ENCODE assay signal across 8 cellular contexts in genomic region chr17:1764274-1764673, GRCh38. TPM values are rescaled to one million over a fixed set of nuclear protein-coding genes. Genes with fewer than 3 reads are reported as not detected.
DNase-seq lines count a peak whose midpoint lies in the region; ATAC-seq, FAIRE-seq and TF ChIP-seq lines count a peak whose summit lies in the region.

No MANE protein-coding gene starts in this region.

- TF ChIP-seq CTCF in Loucy (conservative IDR thresholded peaks at IDR 0.05; ENCODE audit: low read length) (no peak), H1 (IDR thresholded peaks at IDR 0.05; ENCODE audit: control extremely low read depth in 1 of 3, insufficient read depth in 1 of 3, low read depth in 1 of 3, low read length in 3 of 3) (no peak), neural progenitor cell (IDR thresholded peaks at IDR 0.05) (no peak), thyroid gland (IDR thresholded peaks at IDR 0.05) (no peak)
- no peak for TF ChIP-seq CTCF in activated CD8-positive, alpha-beta T cell treated with anti-CD3 and anti-CD28 coated beads for 36 hours (IDR thresholded peaks at IDR 0.05)

- FAIRE-seq in H1 (lab: Jason Lieb, UNC), result no peak

- H3K4me1 ChIP-seq in Loucy (ENCODE audit: insufficient read depth, low read length, poor library complexity, severe bottlenecking) (peaks cover 4% of the 10 kb centered on the region), H1 (replicated peaks in 1 of 4; ENCODE audit: control insufficient read depth in 3 of 4, insufficient read depth in 4 of 4, low read length in 3 of 4) (peaks cover 0 to 25% (median 21%) of the 10 kb centered on the region in 4 experiments; a peak in 6 of 7 replicates), neural progenitor cell (peaks cover 30% of the 10 kb centered on the region), thyroid gland (peaks cover 0 to 17% of the 10 kb centered on the region in 2 donors)

- H2BK5ac ChIP-seq in H1 (ENCODE audit: low read depth, low read length), result no peak overlapping the region

- CTCF ChIA-PET in activated CD8-positive, alpha-beta T cell treated with anti-CD3 and anti-CD28 coated beads for 36 hours (lab: Charles Lee), result interaction anchor here (1.0 to 1.8 kb wide), 3 partner anchors 9 to 43 kb away, joined by 4 to 8 read pairs (median 5); no protein-coding TSS in a partner anchor
- CTCF ChIA-PET in H1 (lab: Charles Lee; ENCODE audit: partially characterized antibody), result interaction anchor here (0.8 to 1.6 kb wide), 5 partner anchors 10 to 44 kb away, joined by 3 to 7 read pairs (median 3); no protein-coding TSS in a partner anchor

- POLR2A ChIA-PET in activated CD8-positive, alpha-beta T cell treated with anti-CD3 and anti-CD28 coated beads for 36 hours (lab: Charles Lee), result interaction anchor here (3.3 kb wide), 1 partner anchor 32 kb away, joined by 8 read pairs; no protein-coding TSS in a partner anchor
- POLR2A ChIA-PET in H1 (lab: Charles Lee; ENCODE audit: partially characterized antibody), result interaction anchor here (1.0 to 3.7 kb wide), 2 partner anchors 10 to 48 kb away, joined by 4 to 14 read pairs; no protein-coding TSS in a partner anchor

- no peak overlapping the region for H3K27ac ChIP-seq in H1 (ENCODE audit: low read depth, low read length)
- no peak overlapping the region for H3K27ac ChIP-seq in neural progenitor cell
- H3K27ac ChIP-seq in thyroid gland, result peak overlapping the region; percentile 30 to 76 (median 75)

- no peaks in the 10 kb centered on the region for H3K27me3 ChIP-seq in Loucy (ENCODE audit: insufficient read depth, low read length, poor library complexity, severe bottlenecking)
- no peaks in the 10 kb centered on the region; a peak in 2 of 7 replicates for H3K27me3 ChIP-seq in H1 (replicated peaks in 1 of 4; ENCODE audit: control insufficient read depth in 3 of 4, extremely low read depth in 1 of 4, insufficient read depth in 3 of 4, low read length in 3 of 4)
- no peaks in the 10 kb centered on the region for H3K27me3 ChIP-seq in neural progenitor cell
- no peaks in the 10 kb centered on the region for H3K27me3 ChIP-seq in thyroid gland

- TF ChIP-seq EP300 in H1 (IDR thresholded peaks at IDR 0.05; ENCODE audit: borderline replicate concordance in 1 of 2, low read depth in 2 of 2, low read length in 2 of 2), result no peak

- peaks cover 3% of the 10 kb centered on the region for H3K36me3 Mint-ChIP-seq in activated CD8-positive, alpha-beta T cell treated with anti-CD3 and anti-CD28 coated beads for 36 hours (ENCODE audit: low read depth)
- no peaks in the 10 kb centered on the region for H3K36me3 Mint-ChIP-seq in neural progenitor cell

- no peak overlapping the region for H3K56ac ChIP-seq in H1 (replicated peaks; ENCODE audit: insufficient read length, low read depth, low read length)

- H2AFZ ChIP-seq in Loucy (ENCODE audit: low read length), result peak overlapping the region; percentile 19; the same call in 1 of the 2 replicates
- H2AFZ ChIP-seq in H1 (ENCODE audit: low read length), result no peak overlapping the region
- no peak overlapping the region for H2AFZ ChIP-seq in neural progenitor cell (replicated peaks)

- H3K18ac ChIP-seq in H1 (ENCODE audit: extremely low read depth, low read length), result no peak overlapping the region

- H3K9me2 ChIP-seq in Loucy (replicated peaks; ENCODE audit: low read depth, low read length), result no peaks in the 10 kb centered on the region

- peak overlapping the region; percentile 82 for H3K27ac Mint-ChIP-seq in activated CD8-positive, alpha-beta T cell treated with anti-CD3 and anti-CD28 coated beads for 36 hours
- no peak overlapping the region for H3K27ac Mint-ChIP-seq in neural progenitor cell

- H3K9me3 ChIP-seq in Loucy (ENCODE audit: insufficient read depth, low read depth, low read length), result no peaks in the 10 kb centered on the region
- no peaks in the 10 kb centered on the region for H3K9me3 ChIP-seq in H1 (ENCODE audit: insufficient read depth in 2 of 2, low read depth in 1 of 2, low read length in 1 of 2)
- no peaks in the 10 kb centered on the region for H3K9me3 ChIP-seq in neural progenitor cell (ENCODE audit: low read depth)
- H3K9me3 ChIP-seq in thyroid gland, result no peaks in the 10 kb centered on the region

- no peak overlapping the region for H3K23ac ChIP-seq in H1 (ENCODE audit: insufficient read length)

- no peaks in the 10 kb centered on the region for H3F3A ChIP-seq in Loucy (ENCODE audit: low read depth)
- peaks cover 21% of the 10 kb centered on the region for H3F3A ChIP-seq in neural progenitor cell (ENCODE audit: low read depth)

- H3K4me3 Mint-ChIP-seq in activated CD8-positive, alpha-beta T cell treated with anti-CD3 and anti-CD28 coated beads for 36 hours, result peak overlapping the region; percentile 9
- H3K4me3 Mint-ChIP-seq in neural progenitor cell, result no peak overlapping the region

- H3K36me3 ChIP-seq in Loucy (ENCODE audit: insufficient read depth, low read length), result no peaks in the 10 kb centered on the region
- H3K36me3 ChIP-seq in H1 (ENCODE audit: control insufficient read depth in 2 of 4, insufficient read depth in 4 of 4, low read length in 3 of 4), result no peaks in the 10 kb centered on the region
- H3K36me3 ChIP-seq in neural progenitor cell, result no peaks in the 10 kb centered on the region
- no peaks in the 10 kb centered on the region for H3K36me3 ChIP-seq in thyroid gland

- H3K14ac ChIP-seq in H1 (ENCODE audit: insufficient read length), result no peak overlapping the region

- no peak overlapping the region for H2BK15ac ChIP-seq in H1 (ENCODE audit: low read length)

- no peak overlapping the region for H4K91ac ChIP-seq in H1 (replicated peaks; ENCODE audit: insufficient read length, low read length)

- peak overlapping the region; percentile 16 for H4K5ac ChIP-seq in H1 (ENCODE audit: insufficient read length, low read depth, low read length)

- H3K4me2 ChIP-seq in Loucy (ENCODE audit: low read depth, low read length, poor library complexity, severe bottlenecking) (peak overlapping the region; percentile 1), H1 (ENCODE audit: insufficient read depth in 1 of 2, low read depth in 2 of 2, low read length in 2 of 2) (no peak overlapping the region; a peak in 1 of 4 replicates), neural progenitor cell (peak overlapping the region; percentile 75)

- H2BK12ac ChIP-seq in H1 (ENCODE audit: low read depth, low read length), result no peak overlapping the region

- H3K9ac ChIP-seq in Loucy (ENCODE audit: low read depth, low read length, poor library complexity, severe bottlenecking), result peak overlapping the region; percentile 21
- no peak overlapping the region for H3K9ac ChIP-seq in H1 (replicated peaks in 1 of 4; ENCODE audit: extremely low read depth in 1 of 4, low read depth in 3 of 4, low read length in 3 of 4)
- no peak overlapping the region for H3K9ac ChIP-seq in neural progenitor cell

- peaks cover 9% of the 10 kb centered on the region; the same call in 1 of the 2 replicates for H3K23me2 ChIP-seq in H1 (ENCODE audit: low read depth, low read length)

- no peak overlapping the region for H2BK120ac ChIP-seq in H1 (replicated peaks; ENCODE audit: low read depth, low read length)

- ATAC-seq in activated CD8-positive, alpha-beta T cell treated with anti-CD3 and anti-CD28 coated beads for 36 hours, result peak; percentile 81
- ATAC-seq in HG02938 (IDR thresholded peaks at IDR 0.05; ENCODE audit: unreplicated experiment), result no peak

- intact Hi-C loops in activated CD8-positive, alpha-beta T cell treated with anti-CD3 and anti-CD28 coated beads for 36 hours (cut with micrococcal nuclease), result no loop called here
- intact Hi-C loops in thyroid gland (cut with DNase I), result no loop called here

- H4K20me1 ChIP-seq in Loucy (ENCODE audit: insufficient read depth, low read length, poor library complexity, severe bottlenecking) (no peaks in the 10 kb centered on the region), H1 (replicated peaks in 1 of 2; ENCODE audit: control insufficient read depth in 1 of 2, insufficient read depth in 2 of 2, low read length in 2 of 2) (no peaks in the 10 kb centered on the region), neural progenitor cell (ENCODE audit: low read depth) (peaks cover 2% of the 10 kb centered on the region)

- H3K4me3 ChIP-seq in Loucy (ENCODE audit: low read length, poor library complexity, severe bottlenecking) (no peak overlapping the region), H1 (ENCODE audit: extremely low read depth in 1 of 4, insufficient read depth in 2 of 4, low read depth in 3 of 4, low read length in 4 of 4) (no peak overlapping the region), neural progenitor cell (no peak overlapping the region), thyroid gland (replicated peaks in 1 of 3) (peak overlapping the region in 1 of 3 donors; percentile 13)

- H4K8ac ChIP-seq in H1 (ENCODE audit: extremely low read depth, insufficient read depth, low read length), result no peak overlapping the region

- WGBS in H1 (ENCODE audit: extremely low coverage in 1 of 2, insufficient coverage in 1 of 2, insufficient read length in 1 of 2, insufficient replicate concordance in 2 of 2, low coverage in 1 of 2, low lambda C conversion rate in 2 of 2, missing lambda C conversion rate in 1 of 2), 2 experiments, result 91% methylated on average over 11 of the region's 11 CpGs; no CpG with 5 or more reads in 1 of the 2 experiments
- WGBS in thyroid gland, 2 donors, result 46 to 59% methylated on average over 9 to 11 of the region's 11 CpGs

- H3K4me1 Mint-ChIP-seq in activated CD8-positive, alpha-beta T cell treated with anti-CD3 and anti-CD28 coated beads for 36 hours (ENCODE audit: low read depth), result peaks cover 40% of the 10 kb centered on the region
- peaks cover 39% of the 10 kb centered on the region for H3K4me1 Mint-ChIP-seq in neural progenitor cell

- no peaks in the 10 kb centered on the region for H3K27me3 Mint-ChIP-seq in activated CD8-positive, alpha-beta T cell treated with anti-CD3 and anti-CD28 coated beads for 36 hours
- H3K27me3 Mint-ChIP-seq in neural progenitor cell (ENCODE audit: insufficient read depth, low read depth), result peaks cover 4% of the 10 kb centered on the region

- DNase-seq in activated CD8-positive, alpha-beta T cell treated with anti-CD3 and anti-CD28 coated beads for 36 hours, result peak; percentile 71
- DNase-seq in H1 (ENCODE audit: low read depth in 1 of 2, low spot score in 2 of 2) (no peak), neural progenitor cell (ENCODE audit: low spot score) (no peak), thyroid gland (peak in 1 of 2 donors; percentile 44), NCI-H2029 (lab: John Stamatoyannopoulos, UW) (no peak), OCI-M1 (lab: John Stamatoyannopoulos, UW) (no peak)

- peak overlapping the region; percentile 72; the same call in 1 of the 2 replicates for H2BK20ac ChIP-seq in H1 (ENCODE audit: low read length)

- H3K79me2 ChIP-seq in Loucy (ENCODE audit: insufficient read depth, low read length) (no peaks in the 10 kb centered on the region), H1 (ENCODE audit: control insufficient read depth in 1 of 2, insufficient read depth in 2 of 2, low read length in 2 of 2) (no peaks in the 10 kb centered on the region), neural progenitor cell (ENCODE audit: low read depth) (peaks cover 10% of the 10 kb centered on the region)

- no peak for TF ChIP-seq RAD21 in H1 (IDR thresholded peaks at IDR 0.05 in 1 of 2, conservative IDR thresholded peaks at IDR 0.05 in 1 of 2; ENCODE audit: low read depth in 2 of 2, low read length in 2 of 2)

- H2AK5ac ChIP-seq in H1 (ENCODE audit: low read depth, low read length), result no peak overlapping the region

- no peak overlapping the region for H3K4ac ChIP-seq in H1 (replicated peaks; ENCODE audit: insufficient read length, low read depth, low read length)

- no peak for TF ChIP-seq POLR2A in H1 (IDR thresholded peaks at IDR 0.05; ENCODE audit: control extremely low read depth in 1 of 2, low read depth in 2 of 2, low read length in 2 of 2)
- no peak for TF ChIP-seq POLR2A in thyroid gland (IDR thresholded peaks at IDR 0.05)

- H3K79me1 ChIP-seq in H1 (ENCODE audit: low read depth, low read length), result no peaks in the 10 kb centered on the region

- no peaks in the 10 kb centered on the region for H3K9me3 Mint-ChIP-seq in activated CD8-positive, alpha-beta T cell treated with anti-CD3 and anti-CD28 coated beads for 36 hours
- no peaks in the 10 kb centered on the region for H3K9me3 Mint-ChIP-seq in neural progenitor cell

RNA-seq across cellular contexts. Expression of gene SERPINF1, which starts 2.4 kb away (rescaled TPM):
- total RNA-seq in activated CD8-positive, alpha-beta T cell treated with anti-CD3 and anti-CD28 coated beads for 36 hours, result 1 to 10 TPM; 6.8 to 6.9 TPM
- 41.5 and 42.3 TPM in 2 replicates for total RNA-seq in H1 (2021; fragmentation: NEBNext Ultra II Directional; extraction: Animal tissue kit (Norgen Biotek cat#: 25700))
- 136 and 161 TPM in 2 replicates for polyA plus RNA-seq in H1 (2011; rRNA removed)
- 112 TPM for polyA plus RNA-seq in H1 (2011; cell fraction: cytosol; rRNA removed)
- 138 TPM for polyA plus RNA-seq in H1 (2011; cell fraction: nucleus; rRNA removed)
- 44.7 to 50.6 TPM (median 49.2 TPM) in 4 replicates for polyA plus RNA-seq in H1 (2012, experiment 1 of 2)
- polyA plus RNA-seq in H1 (2012, experiment 2 of 2), result 62.1 TPM
- polyA plus RNA-seq in H1 (2013, experiment 1 of 2), result 94.4 TPM
- polyA plus RNA-seq in H1 (2013, experiment 2 of 2), result 101 TPM
- 45.7 and 57.7 TPM in 2 replicates for polyA minus RNA-seq in H1 (2011; rRNA and poly(A)+ RNA removed)
- polyA minus RNA-seq in H1 (2011; cell fraction: cytosol; rRNA and poly(A)+ RNA removed), result 29.4 TPM
- polyA minus RNA-seq in H1 (2011; cell fraction: nucleus; rRNA and poly(A)+ RNA removed), result 23.2 TPM
- total RNA-seq in neural progenitor cell (ENCODE audit: low replicate concordance), result 57.9 and 93.5 TPM in 2 replicates
- 1,000 to 10,000 TPM in 1 of 4 donors, 100 to 1,000 TPM in 3; 289 to 1,632 (median 420) TPM for total RNA-seq in thyroid gland

RNA-seq across cellular contexts. Expression of gene SERPINF2, which starts 21.6 kb away (rescaled TPM):
- under 1 TPM; 0.11 to 0.18 TPM for total RNA-seq in activated CD8-positive, alpha-beta T cell treated with anti-CD3 and anti-CD28 coated beads for 36 hours
- total RNA-seq in H1 (2021; fragmentation: NEBNext Ultra II Directional; extraction: Animal tissue kit (Norgen Biotek cat#: 25700)), result 1.6 and 1.8 TPM in 2 replicates
- 3.2 and 5.5 TPM in 2 replicates for polyA plus RNA-seq in H1 (2011; rRNA removed)
- polyA plus RNA-seq in H1 (2011; cell fraction: cytosol; rRNA removed), result 3.3 TPM
- 2.3 TPM for polyA plus RNA-seq in H1 (2011; cell fraction: nucleus; rRNA removed)
- polyA plus RNA-seq in H1 (2012, experiment 1 of 2), result 1.1 to 2.2 TPM (median 1.7 TPM) in 4 replicates
- polyA plus RNA-seq in H1 (2012, experiment 2 of 2), result 1.3 TPM
- 0.81 TPM for polyA plus RNA-seq in H1 (2013, experiment 1 of 2)
- 0.81 TPM for polyA plus RNA-seq in H1 (2013, experiment 2 of 2)
- 0.73 and 0.82 TPM in 2 replicates for polyA minus RNA-seq in H1 (2011; rRNA and poly(A)+ RNA removed)
- 1.8 TPM for polyA minus RNA-seq in H1 (2011; cell fraction: cytosol; rRNA and poly(A)+ RNA removed)
- 0.60 TPM for polyA minus RNA-seq in H1 (2011; cell fraction: nucleus; rRNA and poly(A)+ RNA removed)
- 0.59 TPM in 1 of 2 replicates, not detected in the other for total RNA-seq in neural progenitor cell (ENCODE audit: low replicate concordance)
- 1 to 10 TPM; 4.3 to 9.7 (median 7.1) TPM for total RNA-seq in thyroid gland

RNA-seq across cellular contexts. Expression of gene WDR81, which starts 39.8 kb away (rescaled TPM):
- total RNA-seq in activated CD8-positive, alpha-beta T cell treated with anti-CD3 and anti-CD28 coated beads for 36 hours, result 1 to 10 TPM; 7.0 to 8.0 TPM
- 12.3 and 13.1 TPM in 2 replicates for total RNA-seq in H1 (2021; fragmentation: NEBNext Ultra II Directional; extraction: Animal tissue kit (Norgen Biotek cat#: 25700))
- polyA plus RNA-seq in H1 (2011; rRNA removed), result 9.1 and 12.9 TPM in 2 replicates
- polyA plus RNA-seq in H1 (2011; cell fraction: cytosol; rRNA removed), result 8.0 TPM
- 30.5 TPM for polyA plus RNA-seq in H1 (2011; cell fraction: nucleus; rRNA removed)
- 7.4 to 14.0 TPM (median 13.7 TPM) in 4 replicates for polyA plus RNA-seq in H1 (2012, experiment 1 of 2)
- 10.3 TPM for polyA plus RNA-seq in H1 (2012, experiment 2 of 2)
- 6.6 TPM for polyA plus RNA-seq in H1 (2013, experiment 1 of 2)
- polyA plus RNA-seq in H1 (2013, experiment 2 of 2), result 5.4 TPM
- polyA minus RNA-seq in H1 (2011; rRNA and poly(A)+ RNA removed), result 7.8 and 8.5 TPM in 2 replicates
- 10.5 TPM for polyA minus RNA-seq in H1 (2011; cell fraction: cytosol; rRNA and poly(A)+ RNA removed)
- 13.8 TPM for polyA minus RNA-seq in H1 (2011; cell fraction: nucleus; rRNA and poly(A)+ RNA removed)
- 1.9 and 10.4 TPM in 2 replicates for total RNA-seq in neural progenitor cell (ENCODE audit: low replicate concordance)
- 10 to 100 TPM; 25.6 to 31.0 (median 30.3) TPM for total RNA-seq in thyroid gland

RNA-seq across cellular contexts. Expression of gene TLCD2, which starts 54.1 kb away (rescaled TPM):
- under 1 TPM; 0.07 to 0.09 TPM for total RNA-seq in activated CD8-positive, alpha-beta T cell treated with anti-CD3 and anti-CD28 coated beads for 36 hours
- total RNA-seq in H1 (2021; fragmentation: NEBNext Ultra II Directional; extraction: Animal tissue kit (Norgen Biotek cat#: 25700)), result 1.3 and 1.4 TPM in 2 replicates
- 0.47 and 0.69 TPM in 2 replicates for polyA plus RNA-seq in H1 (2011; rRNA removed)
- 0.83 TPM for polyA plus RNA-seq in H1 (2011; cell fraction: cytosol; rRNA removed)
- polyA plus RNA-seq in H1 (2011; cell fraction: nucleus; rRNA removed), result 2.2 TPM
- 1.4 to 1.9 TPM (median 1.5 TPM) in 4 replicates for polyA plus RNA-seq in H1 (2012, experiment 1 of 2)
- polyA plus RNA-seq in H1 (2012, experiment 2 of 2), result 0.58 TPM
- polyA plus RNA-seq in H1 (2013, experiment 1 of 2), result 1.9 TPM
- polyA plus RNA-seq in H1 (2013, experiment 2 of 2), result 1.6 TPM
- polyA minus RNA-seq in H1 (2011; rRNA and poly(A)+ RNA removed), result 0.85 and 1.0 TPM in 2 replicates
- 0.66 TPM for polyA minus RNA-seq in H1 (2011; cell fraction: cytosol; rRNA and poly(A)+ RNA removed)
- 2.1 TPM for polyA minus RNA-seq in H1 (2011; cell fraction: nucleus; rRNA and poly(A)+ RNA removed)
- 0.15 and 0.28 TPM in 2 replicates for total RNA-seq in neural progenitor cell (ENCODE audit: low replicate concordance)
- total RNA-seq in thyroid gland, result 1 to 10 TPM; 1.7 to 5.6 (median 3.7) TPM

Comparison
In these comparisons a context has a peak if more than half of its experiments do, and no peak if none do; other contexts are left out.
1. H3K4me2 ChIP-seq: peak in Loucy (single experiment) and neural progenitor cell (single experiment); none in H1 (0 of 2).
2. H3K27ac ChIP-seq: peak in thyroid gland (3 of 3); none in H1 (single experiment) and neural progenitor cell (single experiment).